8 cellular contexts compared by ENCODE assay signal in the genomic region with DNA sequence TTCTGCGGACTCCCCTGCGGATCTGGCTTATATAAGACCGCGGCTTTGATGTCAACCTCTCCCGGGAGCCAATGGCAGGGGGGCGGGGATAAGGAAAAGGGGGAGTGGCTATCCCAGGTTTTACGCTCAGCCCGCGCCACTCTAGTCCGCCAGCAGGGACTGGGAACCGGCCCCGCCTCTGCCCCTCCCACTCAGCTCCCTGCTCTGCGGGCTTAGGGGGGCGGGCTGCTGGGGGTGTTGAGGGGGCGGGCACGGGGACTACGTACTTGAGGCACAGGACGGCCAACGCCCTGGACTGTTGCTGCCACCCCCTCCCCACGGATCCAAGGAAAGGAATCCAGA. TPM values are rescaled to one million over a fixed set of nuclear protein-coding genes. Genes with fewer than 3 reads are reported as not detected.
DNase-seq lines count a peak whose midpoint lies in the region; ATAC-seq and TF ChIP-seq lines count a peak whose summit lies in the region.

HAND1 (minus strand) TSS at position 4 of the 342 bp plus-strand sequence. CDS start 219 bp downstream, outside the sequence.

- H3K27ac ChIP-seq in iPS DF 6.9 (ENCODE audit: low read length): no peak within 1 kb of the TSS
- no peak within 1 kb of the TSS for H3K27ac ChIP-seq in stomach

- no peak within 1 kb of the TSS for H3K27ac Mint-ChIP-seq in MCF 10A (ENCODE audit: low read depth, unreplicated experiment)

- TF ChIP-seq CTCF in MCF 10A (IDR thresholded peaks at IDR 0.05; ENCODE audit: unreplicated experiment) (no peak), WI38 (IDR thresholded peaks at IDR 0.05; ENCODE audit: low read depth, low read length) (no peak), stomach (IDR thresholded peaks at IDR 0.05) (no peak)

- H3K9me3 Mint-ChIP-seq in MCF 10A (ENCODE audit: unreplicated experiment): no peaks in the 10 kb centered on the region

- WGBS in iPS DF 6.9 (ENCODE audit: insufficient coverage, insufficient read length): no CpG with 5 or more reads among the region's 20 CpGs
- 1 to 6% (median 2%) methylated on average over 17 to 20 of the region's 20 CpGs for WGBS in stomach, 5 donors

- H3K4me3 ChIP-seq in WI38 (ENCODE audit: low read depth, low read length) (peak within 1 kb of the TSS; percentile 29), iPS DF 6.9 (ENCODE audit: low read length) (peak within 1 kb of the TSS; percentile 26; the same call in 1 of the 2 replicates), stomach (peak within 1 kb of the TSS; percentile 27 to 52 (median 33))

- CTCF ChIA-PET in MCF 10A (lab: Yijun Ruan, JAX): no interaction called here

- H3K27me3 Mint-ChIP-seq in MCF 10A (ENCODE audit: insufficient read depth, unreplicated experiment): peaks cover 90% of the 10 kb centered on the region

- BruUV-seq in MCF 10A (replicated peaks; lab: Mats Ljungman, UMichigan): no TSS peak

- DNase-seq in T47D (ENCODE audit: low read depth in 1 of 2, low spot score in 1 of 2): peak; percentile 71 to 96
- DNase-seq in MCF 10A (ENCODE audit: unreplicated experiment): no peak
- DNase-seq in iPS DF 6.9 (ENCODE audit: low read depth, low spot score): no peak
- peak; percentile 40 for DNase-seq in stomach
- no peak for DNase-seq in midbrain (lab: John Stamatoyannopoulos, UW)
- no peak for DNase-seq in NOMO-1 treated with DMSO at 0.1 percent for 48 hours (lab: John Stamatoyannopoulos, UW; ENCODE audit: unreplicated experiment)

- no peak for ATAC-seq in GM21825 (IDR thresholded peaks at IDR 0.05; ENCODE audit: unreplicated experiment)

- in situ Hi-C loops in T47D (cut with HindIII; ENCODE audit: low pct_unique_long_range_greater_than_20kb, low sequenced_read_pairs): no loop called here

- intact Hi-C loops in MCF 10A (cut with micrococcal nuclease): no loop called here
- intact Hi-C loops in stomach (cut with DNase I; ENCODE audit: low total_unique reads): no loop called here

- TF ChIP-seq EP300 in stomach (IDR thresholded peaks at IDR 0.05): no peak

- H3K9me3 ChIP-seq in iPS DF 6.9 (ENCODE audit: control insufficient read depth, insufficient read depth, low read length) (no peaks in the 10 kb centered on the region), stomach (no peaks in the 10 kb centered on the region)

- POLR2A ChIA-PET in MCF 10A (lab: Yijun Ruan, JAX): no interaction called here

- H3K4me3 Mint-ChIP-seq in MCF 10A (ENCODE audit: unreplicated experiment): no peak within 1 kb of the TSS

- H3K27me3 ChIP-seq in iPS DF 6.9 (ENCODE audit: control insufficient read depth, insufficient read depth, low read length): peaks cover 98% of the 10 kb centered on the region
- peaks cover 70 to 100% (median 100%) of the 10 kb centered on the region in 3 donors for H3K27me3 ChIP-seq in stomach

- H3K36me3 Mint-ChIP-seq in MCF 10A (ENCODE audit: insufficient read depth, unreplicated experiment): no peaks in the 10 kb centered on the region

- H3K36me3 ChIP-seq in iPS DF 6.9 (ENCODE audit: control insufficient read depth, insufficient read depth, low read length): no peaks in the 10 kb centered on the region
- no peaks in the 10 kb centered on the region for H3K36me3 ChIP-seq in stomach

- peaks cover 4% of the 10 kb centered on the region for H3K4me1 Mint-ChIP-seq in MCF 10A (ENCODE audit: insufficient read depth, unreplicated experiment)

- H3K4me1 ChIP-seq in iPS DF 6.9 (ENCODE audit: control insufficient read depth, insufficient read depth, low read length) (peaks cover 15% of the 10 kb centered on the region), stomach (peaks cover 42 to 80% (median 66%) of the 10 kb centered on the region in 4 donors)

- TF ChIP-seq POLR2A in stomach (IDR thresholded peaks at IDR 0.05): no peak

RNA-seq across cellular contexts. Expression of gene HAND1, which starts in this region (rescaled TPM):
- not detected in 2 replicates for total RNA-seq in MCF 10A (2022)
- 10 to 100 TPM in 1 of 5 donors, not detected in 4; 32.2 TPM for total RNA-seq in stomach
- not detected for polyA plus RNA-seq in stomach

Comparison
In these comparisons a context has a peak if more than half of its experiments do, and no peak if none do; other contexts are left out.
1. DNase-seq: peak in T47D (2 of 2) and stomach (single experiment); none in MCF 10A (single experiment), iPS DF 6.9 (single experiment), midbrain (single experiment) and NOMO-1 treated with DMSO at 0.1 percent for 48 hours (single experiment).
2. Peak in every context shown above with its lines, with median percentiles within 50 percentile points of each other: H3K4me3 ChIP-seq.